Comparison of ENCODE assay signal across 8 cellular contexts in genomic region chr3:190291994-190292584, GRCh38. TPM values are rescaled to one million over a fixed set of nuclear protein-coding genes. Genes with fewer than 3 reads are reported as not detected.
"Had no signal": no experiment of that assay in that cellular context is flagged by ENCODE, and none has a peak within 500 bp of the region (broad histone marks: within the 10 kb centered on the region; RNA-seq: fewer than 3 reads in every experiment).

No MANE protein-coding gene starts in this region.

- H3K27ac ChIP-seq: GM23248, HL-60 had no signal

- ATAC-seq: K562 had no signal

- H3K4me3 ChIP-seq: GM23248, K562 had no signal

- FAIRE-seq: K562 had no signal

- H2AFZ ChIP-seq: GM23248 had no signal

- DNase-seq: GM23248, GOT3, H7, HCEC 1CT, IMR-90, KG1 had no signal

- H3K9ac ChIP-seq: GM23248 had no signal

RNA-seq across cellular contexts. Expression of gene CLDN1, which starts 30.2 kb away (rescaled TPM):
- polyA plus RNA-seq: K562 had no signal
